8 cellular contexts compared by ENCODE assay signal in the genomic region with DNA sequence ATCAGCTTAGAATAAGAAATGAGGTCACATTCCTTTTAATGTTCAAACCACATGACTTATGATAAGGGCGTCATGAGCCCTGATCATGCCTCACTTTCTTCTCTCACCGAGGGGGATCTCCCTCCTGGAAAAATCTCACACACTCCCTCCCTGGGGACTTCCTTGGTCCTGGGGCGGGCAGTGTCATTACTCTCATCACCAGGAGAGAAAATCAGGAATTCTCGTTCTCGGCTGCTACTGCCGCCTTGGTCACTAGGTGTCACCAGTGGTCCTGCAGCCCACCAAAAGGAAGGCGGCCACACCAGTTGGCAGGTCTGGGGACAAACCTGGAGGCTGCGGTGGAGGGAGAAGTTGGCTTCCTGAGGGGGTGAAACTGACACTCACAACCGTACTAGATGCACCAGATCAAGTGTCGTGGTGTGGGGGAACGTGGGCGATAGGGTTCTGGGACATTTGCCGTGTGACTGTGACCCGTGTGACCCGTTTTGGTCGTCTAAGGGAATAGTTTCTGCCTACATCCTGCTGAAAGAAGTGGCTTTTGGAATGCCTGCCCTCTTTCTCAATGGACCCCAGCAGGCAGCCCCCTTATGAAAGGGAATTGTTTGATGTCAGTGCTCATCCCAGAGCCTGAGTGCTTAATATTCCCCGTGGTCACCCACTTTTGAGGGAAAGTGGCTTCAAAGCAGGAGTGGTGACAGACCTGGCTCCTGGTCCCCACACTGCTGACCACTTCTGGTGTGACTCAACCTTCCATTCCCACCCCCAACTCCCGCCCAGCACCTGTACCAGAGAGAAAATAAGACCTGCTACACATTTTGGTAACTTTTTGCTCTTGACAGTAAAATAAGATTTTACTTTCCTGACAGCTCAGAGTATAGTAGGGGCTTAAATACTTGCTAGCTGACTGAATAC.
DNase-seq lines count a peak whose midpoint lies in the region; ATAC-seq and TF ChIP-seq lines count a peak whose summit lies in the region.

No MANE protein-coding gene starts in this region.

- peak; percentile 91 for TF ChIP-seq CTCF in WI38 (IDR thresholded peaks at IDR 0.05; ENCODE audit: low read depth, low read length)
- peak; percentile 80 for TF ChIP-seq CTCF in choroid plexus epithelial cell (conservative IDR thresholded peaks at IDR 0.05; ENCODE audit: low read depth, low read length)

- H3K4me3 ChIP-seq in WI38 (ENCODE audit: low read depth, low read length), result no peak overlapping the region
- H3K4me3 ChIP-seq in choroid plexus epithelial cell (ENCODE audit: low read depth, low read length), result peak overlapping the region; percentile 11

- intact Hi-C loops in left colon (cut with DNase I, micrococcal nuclease), result no loop called here

- DNase-seq in SKM-1 (lab: John Stamatoyannopoulos, UW; ENCODE audit: unreplicated experiment), result peak; percentile 14
- no peak for DNase-seq in SKM-1 treated with dmso at 0.1 percent for 144 hours (lab: John Stamatoyannopoulos, UW; ENCODE audit: unreplicated experiment)
- peak; percentile 43 for DNase-seq in NCI-H1694 (lab: John Stamatoyannopoulos, UW)
- DNase-seq in choroid plexus epithelial cell (ENCODE audit: low read depth), result peak; percentile 62
- DNase-seq in left colon, result peak in 1 of 2 donors; percentile 43
- DNase-seq in stimulated activated CD4-positive, alpha-beta T cell treated with anti-CD3 and anti-CD28 coated beads, Interleukin-4, amount 100 ng/mL, for 24 hours, result peak; percentile 61

- ATAC-seq in HG02798 (IDR thresholded peaks at IDR 0.05; ENCODE audit: poor library complexity, unreplicated experiment) (peak; percentile 84), left colon (peak; percentile 64)
